ENCODE assay signal across 1 cellular context in the genomic region with DNA sequence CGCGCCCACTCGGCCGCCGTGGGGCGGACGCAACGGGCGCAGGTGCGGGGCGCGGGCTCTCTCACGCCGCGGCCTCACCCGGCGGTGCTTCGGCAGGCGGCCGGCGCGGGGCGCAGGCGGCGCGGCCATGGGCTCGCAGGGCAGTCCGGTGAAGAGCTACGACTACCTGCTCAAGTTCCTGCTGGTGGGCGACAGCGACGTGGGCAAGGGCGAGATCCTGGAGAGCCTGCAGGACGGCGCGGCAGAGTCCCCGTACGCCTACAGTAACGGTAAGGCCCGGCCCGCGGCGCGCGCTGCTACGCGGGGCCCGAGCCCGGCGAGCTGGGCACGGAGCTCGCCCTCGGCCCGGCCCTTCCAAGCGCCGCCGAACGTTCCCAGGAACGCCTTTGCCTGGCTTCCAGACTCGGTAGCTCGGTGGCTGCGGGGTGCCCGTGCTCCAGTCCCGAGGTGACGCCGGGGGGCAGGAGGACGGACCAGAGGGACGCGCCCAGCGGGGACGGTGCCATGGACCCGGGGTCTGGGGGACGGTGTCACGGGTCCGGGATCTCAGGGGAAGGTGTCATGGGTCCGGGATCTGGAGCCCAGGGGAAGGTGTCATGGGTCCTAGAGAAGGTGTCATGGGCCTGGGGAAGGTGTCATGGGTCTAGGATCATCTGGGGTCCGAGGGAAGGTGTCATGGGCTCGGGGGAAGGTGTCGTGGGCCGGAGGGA.
TF ChIP-seq lines count a peak whose summit lies in the region.

No MANE protein-coding gene starts in this region.

TF ChIP-seq in K562, 482 proteins besides CTCF, POLR2A, EP300 and RAD21 (continued from another document and continues in another):
- no peak for TF ChIP-seq BDP1 (IDR thresholded peaks at IDR 0.05; ENCODE audit: insufficient read depth, insufficient read length)
- peak in 1 of 2 experiments; percentile 43; a peak in 2 of 4 replicates for TF ChIP-seq NRF1 (conservative IDR thresholded peaks at IDR 0.05 in 1 of 2, IDR thresholded peaks at IDR 0.05 in 1 of 2)
- no peak for TF ChIP-seq RAD51 (IDR thresholded peaks at IDR 0.05; ENCODE audit: borderline replicate concordance, low read depth)
- no peak for TF ChIP-seq HLTF (IDR thresholded peaks at IDR 0.05)
- TF ChIP-seq ZNF436 (CRISPR knock-in tag; IDR thresholded peaks at IDR 0.05), result no peak
- TF ChIP-seq CBFA2T2 (conservative IDR thresholded peaks at IDR 0.05), result no peak
- peak; percentile 46 for TF ChIP-seq KDM5B (IDR thresholded peaks at IDR 0.05; ENCODE audit: insufficient replicate concordance, low read depth, low read length)
- no peak for TF ChIP-seq TSC22D4 (tag; IDR thresholded peaks at IDR 0.05)
- peak; percentile 22 for TF ChIP-seq U2AF1 (optimal IDR thresholded peaks at IDR 0.05; ENCODE audit: low read depth, low read length)
- TF ChIP-seq SMAD1 (IDR thresholded peaks at IDR 0.05; ENCODE audit: low read depth, low read length, partially characterized antibody), result no peak
- TF ChIP-seq, protein P1, sequence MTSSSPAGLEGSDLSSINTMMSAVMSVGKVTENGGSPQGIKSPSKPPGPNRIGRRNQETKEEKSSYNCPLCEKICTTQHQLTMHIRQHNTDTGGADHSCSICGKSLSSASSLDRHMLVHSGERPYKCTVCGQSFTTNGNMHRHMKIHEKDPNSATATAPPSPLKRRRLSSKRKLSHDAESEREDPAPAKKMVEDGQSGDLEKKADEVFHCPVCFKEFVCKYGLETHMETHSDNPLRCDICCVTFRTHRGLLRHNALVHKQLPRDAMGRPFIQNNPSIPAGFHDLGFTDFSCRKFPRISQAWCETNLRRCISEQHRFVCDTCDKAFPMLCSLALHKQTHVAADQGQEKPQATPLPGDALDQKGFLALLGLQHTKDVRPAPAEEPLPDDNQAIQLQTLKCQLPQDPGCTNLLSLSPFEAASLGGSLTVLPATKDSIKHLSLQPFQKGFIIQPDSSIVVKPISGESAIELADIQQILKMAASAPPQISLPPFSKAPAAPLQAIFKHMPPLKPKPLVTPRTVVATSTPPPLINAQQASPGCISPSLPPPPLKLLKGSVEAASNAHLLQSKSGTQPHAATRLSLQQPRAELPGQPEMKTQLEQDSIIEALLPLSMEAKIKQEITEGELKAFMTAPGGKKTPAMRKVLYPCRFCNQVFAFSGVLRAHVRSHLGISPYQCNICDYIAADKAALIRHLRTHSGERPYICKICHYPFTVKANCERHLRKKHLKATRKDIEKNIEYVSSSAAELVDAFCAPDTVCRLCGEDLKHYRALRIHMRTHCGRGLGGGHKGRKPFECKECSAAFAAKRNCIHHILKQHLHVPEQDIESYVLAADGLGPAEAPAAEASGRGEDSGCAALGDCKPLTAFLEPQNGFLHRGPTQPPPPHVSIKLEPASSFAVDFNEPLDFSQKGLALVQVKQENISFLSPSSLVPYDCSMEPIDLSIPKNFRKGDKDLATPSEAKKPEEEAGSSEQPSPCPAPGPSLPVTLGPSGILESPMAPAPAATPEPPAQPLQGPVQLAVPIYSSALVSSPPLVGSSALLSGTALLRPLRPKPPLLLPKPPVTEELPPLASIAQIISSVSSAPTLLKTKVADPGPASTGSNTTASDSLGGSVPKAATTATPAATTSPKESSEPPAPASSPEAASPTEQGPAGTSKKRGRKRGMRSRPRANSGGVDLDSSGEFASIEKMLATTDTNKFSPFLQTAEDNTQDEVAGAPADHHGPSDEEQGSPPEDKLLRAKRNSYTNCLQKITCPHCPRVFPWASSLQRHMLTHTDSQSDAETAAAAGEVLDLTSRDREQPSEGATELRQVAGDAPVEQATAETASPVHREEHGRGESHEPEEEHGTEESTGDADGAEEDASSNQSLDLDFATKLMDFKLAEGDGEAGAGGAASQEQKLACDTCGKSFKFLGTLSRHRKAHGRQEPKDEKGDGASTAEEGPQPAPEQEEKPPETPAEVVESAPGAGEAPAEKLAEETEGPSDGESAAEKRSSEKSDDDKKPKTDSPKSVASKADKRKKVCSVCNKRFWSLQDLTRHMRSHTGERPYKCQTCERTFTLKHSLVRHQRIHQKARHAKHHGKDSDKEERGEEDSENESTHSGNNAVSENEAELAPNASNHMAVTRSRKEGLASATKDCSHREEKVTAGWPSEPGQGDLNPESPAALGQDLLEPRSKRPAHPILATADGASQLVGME (CRISPR knock-in tag; IDR thresholded peaks at IDR 0.05), result peak; percentile 59; the same call in 1 of the 2 replicates
- TF ChIP-seq, protein P2, sequence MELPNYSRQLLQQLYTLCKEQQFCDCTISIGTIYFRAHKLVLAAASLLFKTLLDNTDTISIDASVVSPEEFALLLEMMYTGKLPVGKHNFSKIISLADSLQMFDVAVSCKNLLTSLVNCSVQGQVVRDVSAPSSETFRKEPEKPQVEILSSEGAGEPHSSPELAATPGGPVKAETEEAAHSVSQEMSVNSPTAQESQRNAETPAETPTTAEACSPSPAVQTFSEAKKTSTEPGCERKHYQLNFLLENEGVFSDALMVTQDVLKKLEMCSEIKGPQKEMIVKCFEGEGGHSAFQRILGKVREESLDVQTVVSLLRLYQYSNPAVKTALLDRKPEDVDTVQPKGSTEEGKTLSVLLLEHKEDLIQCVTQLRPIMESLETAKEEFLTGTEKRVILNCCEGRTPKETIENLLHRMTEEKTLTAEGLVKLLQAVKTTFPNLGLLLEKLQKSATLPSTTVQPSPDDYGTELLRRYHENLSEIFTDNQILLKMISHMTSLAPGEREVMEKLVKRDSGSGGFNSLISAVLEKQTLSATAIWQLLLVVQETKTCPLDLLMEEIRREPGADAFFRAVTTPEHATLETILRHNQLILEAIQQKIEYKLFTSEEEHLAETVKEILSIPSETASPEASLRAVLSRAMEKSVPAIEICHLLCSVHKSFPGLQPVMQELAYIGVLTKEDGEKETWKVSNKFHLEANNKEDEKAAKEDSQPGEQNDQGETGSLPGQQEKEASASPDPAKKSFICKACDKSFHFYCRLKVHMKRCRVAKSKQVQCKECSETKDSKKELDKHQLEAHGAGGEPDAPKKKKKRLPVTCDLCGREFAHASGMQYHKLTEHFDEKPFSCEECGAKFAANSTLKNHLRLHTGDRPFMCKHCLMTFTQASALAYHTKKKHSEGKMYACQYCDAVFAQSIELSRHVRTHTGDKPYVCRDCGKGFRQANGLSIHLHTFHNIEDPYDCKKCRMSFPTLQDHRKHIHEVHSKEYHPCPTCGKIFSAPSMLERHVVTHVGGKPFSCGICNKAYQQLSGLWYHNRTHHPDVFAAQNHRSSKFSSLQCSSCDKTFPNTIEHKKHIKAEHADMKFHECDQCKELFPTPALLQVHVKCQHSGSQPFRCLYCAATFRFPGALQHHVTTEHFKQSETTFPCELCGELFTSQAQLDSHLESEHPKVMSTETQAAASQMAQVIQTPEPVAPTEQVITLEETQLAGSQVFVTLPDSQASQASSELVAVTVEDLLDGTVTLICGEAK (IDR thresholded peaks at IDR 0.05), result peak; percentile 42; the same call in 1 of the 2 replicates
- TF ChIP-seq, protein P2 (CRISPR knock-in tag; IDR thresholded peaks at IDR 0.05), result no peak
- TF ChIP-seq TBL1XR1 (IDR thresholded peaks at IDR 0.05; ENCODE audit: low read length in 2 of 2), result no peak
- TF ChIP-seq MXI1 (IDR thresholded peaks at IDR 0.05; ENCODE audit: low read depth, low read length), result no peak
- TF ChIP-seq, protein P3, sequence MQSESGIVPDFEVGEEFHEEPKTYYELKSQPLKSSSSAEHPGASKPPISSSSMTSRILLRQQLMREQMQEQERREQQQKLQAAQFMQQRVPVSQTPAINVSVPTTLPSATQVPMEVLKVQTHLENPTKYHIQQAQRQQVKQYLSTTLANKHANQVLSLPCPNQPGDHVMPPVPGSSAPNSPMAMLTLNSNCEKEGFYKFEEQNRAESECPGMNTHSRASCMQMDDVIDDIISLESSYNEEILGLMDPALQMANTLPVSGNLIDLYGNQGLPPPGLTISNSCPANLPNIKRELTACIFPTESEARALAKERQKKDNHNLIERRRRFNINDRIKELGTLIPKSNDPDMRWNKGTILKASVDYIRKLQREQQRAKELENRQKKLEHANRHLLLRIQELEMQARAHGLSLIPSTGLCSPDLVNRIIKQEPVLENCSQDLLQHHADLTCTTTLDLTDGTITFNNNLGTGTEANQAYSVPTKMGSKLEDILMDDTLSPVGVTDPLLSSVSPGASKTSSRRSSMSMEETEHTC (IDR thresholded peaks at IDR 0.05), result no peak
- no peak for TF ChIP-seq ZNF184 (CRISPR knock-in tag; IDR thresholded peaks at IDR 0.05)
- TF ChIP-seq, protein P4, sequence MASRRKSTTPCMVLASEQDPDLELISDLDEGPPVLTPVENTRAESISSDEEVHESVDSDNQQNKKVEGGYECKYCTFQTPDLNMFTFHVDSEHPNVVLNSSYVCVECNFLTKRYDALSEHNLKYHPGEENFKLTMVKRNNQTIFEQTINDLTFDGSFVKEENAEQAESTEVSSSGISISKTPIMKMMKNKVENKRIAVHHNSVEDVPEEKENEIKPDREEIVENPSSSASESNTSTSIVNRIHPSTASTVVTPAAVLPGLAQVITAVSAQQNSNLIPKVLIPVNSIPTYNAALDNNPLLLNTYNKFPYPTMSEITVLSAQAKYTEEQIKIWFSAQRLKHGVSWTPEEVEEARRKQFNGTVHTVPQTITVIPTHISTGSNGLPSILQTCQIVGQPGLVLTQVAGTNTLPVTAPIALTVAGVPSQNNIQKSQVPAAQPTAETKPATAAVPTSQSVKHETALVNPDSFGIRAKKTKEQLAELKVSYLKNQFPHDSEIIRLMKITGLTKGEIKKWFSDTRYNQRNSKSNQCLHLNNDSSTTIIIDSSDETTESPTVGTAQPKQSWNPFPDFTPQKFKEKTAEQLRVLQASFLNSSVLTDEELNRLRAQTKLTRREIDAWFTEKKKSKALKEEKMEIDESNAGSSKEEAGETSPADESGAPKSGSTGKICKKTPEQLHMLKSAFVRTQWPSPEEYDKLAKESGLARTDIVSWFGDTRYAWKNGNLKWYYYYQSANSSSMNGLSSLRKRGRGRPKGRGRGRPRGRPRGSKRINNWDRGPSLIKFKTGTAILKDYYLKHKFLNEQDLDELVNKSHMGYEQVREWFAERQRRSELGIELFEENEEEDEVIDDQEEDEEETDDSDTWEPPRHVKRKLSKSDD (conservative IDR thresholded peaks at IDR 0.05; ENCODE audit: low read length), result no peak
- no peak for TF ChIP-seq ZNF699 (CRISPR knock-in tag; IDR thresholded peaks at IDR 0.05; ENCODE audit: insufficient replicate concordance)
- TF ChIP-seq MAZ (CRISPR knock-in tag; conservative IDR thresholded peaks at IDR 0.05 in 1 of 2, IDR thresholded peaks at IDR 0.05 in 1 of 2), result peak in 1 of 2 experiments; percentile 12; a peak in 1 of 4 replicates
- TF ChIP-seq, protein P5, sequence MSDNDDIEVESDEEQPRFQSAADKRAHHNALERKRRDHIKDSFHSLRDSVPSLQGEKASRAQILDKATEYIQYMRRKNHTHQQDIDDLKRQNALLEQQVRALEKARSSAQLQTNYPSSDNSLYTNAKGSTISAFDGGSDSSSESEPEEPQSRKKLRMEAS (CRISPR knock-in tag; IDR thresholded peaks at IDR 0.05), result peak; percentile 37
- TF ChIP-seq SRSF7 (optimal IDR thresholded peaks at IDR 0.05; ENCODE audit: low read depth, low read length), result no peak
- no peak for TF ChIP-seq AFF1 (IDR thresholded peaks at IDR 0.05; ENCODE audit: low read depth in 1 of 2, partially characterized antibody in 2 of 2)
- no peak for TF ChIP-seq SMARCA4 (IDR thresholded peaks at IDR 0.05)
